Comparison of ENCODE assay signal across 12 cellular contexts in genomic region chr10:34854147-34854601, GRCh38. TPM values are rescaled to one million over a fixed set of nuclear protein-coding genes. Genes with fewer than 3 reads are reported as not detected.
A peak's percentile ranks its signal among the peaks of the same experiment; 100 is the strongest.
DNase-seq lines count a peak whose midpoint lies in the region; ATAC-seq and TF ChIP-seq lines count a peak whose summit lies in the region.
"Had no signal": no experiment of that assay in that cellular context is flagged by ENCODE, and none has a peak within 500 bp of the region (broad histone marks: within the 10 kb centered on the region; RNA-seq: fewer than 3 reads in every experiment).

No MANE protein-coding gene starts in this region.

- H3K27me3 ChIP-seq in endodermal cell (ENCODE audit: control insufficient read depth, insufficient read depth, low read length, poor library complexity, severe bottlenecking), result no peaks in the 10 kb centered on the region

- H3K4me3 ChIP-seq in choroid plexus epithelial cell (ENCODE audit: low read depth, low read length), result peak overlapping the region; percentile 41
- no peak overlapping the region for H3K4me3 ChIP-seq in mucosa of descending colon
- no peak overlapping the region for H3K4me3 ChIP-seq in endodermal cell (ENCODE audit: low read length)
- H3K4me3 ChIP-seq: lung had no signal

- DNase-seq in AG20443 (ENCODE audit: low spot score), result peak; percentile 42
- DNase-seq in NCI-H1694 (lab: John Stamatoyannopoulos, UW), result peak; percentile 59
- peak; percentile 86 for DNase-seq in choroid plexus epithelial cell (ENCODE audit: low read depth)
- DNase-seq in mucosa of descending colon, result no peak
- DNase-seq in mucosa of gallbladder (ENCODE audit: low spot score), result no peak
- no peak for DNase-seq in NCI-H524 (lab: John Stamatoyannopoulos, UW)
- no peak for DNase-seq in endodermal cell
- DNase-seq: activated CD4-positive, CD25-positive, alpha-beta regulatory T cell; cerebellar nuclear complex; NCI-H774 had no signal

- H3K9me3 ChIP-seq in mucosa of descending colon (no peaks in the 10 kb centered on the region), endodermal cell (ENCODE audit: control insufficient read depth, low read length) (no peaks in the 10 kb centered on the region)

- H3K4me1 Mint-ChIP-seq in stimulated activated memory B cell treated with anti-CD40 and anti-IgM and Interleukin-4, amounts not matched to agents 10 μg/mL and 1 μg/mL and 100 μg/mL, for 72 hours, result no peaks in the 10 kb centered on the region
- no peaks in the 10 kb centered on the region for H3K4me1 Mint-ChIP-seq in endodermal cell

- H3K9me3 Mint-ChIP-seq in stimulated activated memory B cell treated with anti-CD40 and anti-IgM and Interleukin-4, amounts not matched to agents 10 μg/mL and 1 μg/mL and 100 μg/mL, for 72 hours, result no peaks in the 10 kb centered on the region
- no peaks in the 10 kb centered on the region for H3K9me3 Mint-ChIP-seq in endodermal cell

- no peak overlapping the region for H3K27ac ChIP-seq in endodermal cell (ENCODE audit: low read depth, low read length)

- H3K4me1 ChIP-seq in mucosa of descending colon (ENCODE audit: low read depth) (no peaks in the 10 kb centered on the region), endodermal cell (ENCODE audit: control insufficient read depth, insufficient read depth, low read length) (no peaks in the 10 kb centered on the region)

- TF ChIP-seq CTCF in choroid plexus epithelial cell (conservative IDR thresholded peaks at IDR 0.05; ENCODE audit: low read depth, low read length), result no peak
- no peak for TF ChIP-seq CTCF in mucosa of descending colon (IDR thresholded peaks at IDR 0.05)
- TF ChIP-seq CTCF in endodermal cell (conservative IDR thresholded peaks at IDR 0.05), result no peak

- H3K36me3 ChIP-seq in mucosa of descending colon (ENCODE audit: low read depth), result no peaks in the 10 kb centered on the region
- no peaks in the 10 kb centered on the region for H3K36me3 ChIP-seq in endodermal cell (ENCODE audit: control insufficient read depth, insufficient read depth, low read length)

- ATAC-seq in mucosa of descending colon, result peak; percentile 31
- no peak for ATAC-seq in stimulated activated memory B cell treated with anti-CD40 and anti-IgM and Interleukin-4, amounts not matched to agents 10 μg/mL and 1 μg/mL and 100 μg/mL, for 72 hours

- intact Hi-C loops in mucosa of descending colon (cut with DNase I, micrococcal nuclease), result no loop called here

- 85 to 87% methylated on average over 6 of the region's 6 CpGs for WGBS in endodermal cell (ENCODE audit: insufficient coverage in 1 of 2, insufficient read length in 1 of 2), 2 experiments

- no peak overlapping the region for H3K4me3 Mint-ChIP-seq in stimulated activated memory B cell treated with anti-CD40 and anti-IgM and Interleukin-4, amounts not matched to agents 10 μg/mL and 1 μg/mL and 100 μg/mL, for 72 hours
- no peak overlapping the region for H3K4me3 Mint-ChIP-seq in endodermal cell

- no peak overlapping the region for H3K27ac Mint-ChIP-seq in stimulated activated memory B cell treated with anti-CD40 and anti-IgM and Interleukin-4, amounts not matched to agents 10 μg/mL and 1 μg/mL and 100 μg/mL, for 72 hours
- no peak overlapping the region for H3K27ac Mint-ChIP-seq in endodermal cell

- H3K27me3 Mint-ChIP-seq in stimulated activated memory B cell treated with anti-CD40 and anti-IgM and Interleukin-4, amounts not matched to agents 10 μg/mL and 1 μg/mL and 100 μg/mL, for 72 hours, result no peaks in the 10 kb centered on the region
- no peaks in the 10 kb centered on the region for H3K27me3 Mint-ChIP-seq in endodermal cell (ENCODE audit: insufficient read depth)

- H3K9ac ChIP-seq in endodermal cell (ENCODE audit: extremely low read depth, low read length, poor library complexity, severe bottlenecking), result no peak overlapping the region

- no peaks in the 10 kb centered on the region for H3K36me3 Mint-ChIP-seq in stimulated activated memory B cell treated with anti-CD40 and anti-IgM and Interleukin-4, amounts not matched to agents 10 μg/mL and 1 μg/mL and 100 μg/mL, for 72 hours
- H3K36me3 Mint-ChIP-seq in endodermal cell (ENCODE audit: low read depth), result no peaks in the 10 kb centered on the region

RNA-seq across cellular contexts. Expression of gene PARD3, which starts 39.1 kb away (rescaled TPM):
- 10 to 100 TPM; 39.5 to 87.9 (median 47.0) TPM for total RNA-seq in mucosa of descending colon
- 39.6 TPM for total RNA-seq in mucosa of gallbladder
- 10 to 100 TPM; 59.6 to 74.6 TPM for total RNA-seq in endodermal cell
- polyA plus RNA-seq in endodermal cell (2013, experiment 1 of 2), result 44.8 TPM
- 44.5 TPM for polyA plus RNA-seq in endodermal cell (2013, experiment 2 of 2)

Comparison
In these comparisons a context has a peak if more than half of its experiments do, and no peak if none do; other contexts are left out.
1. DNase-seq: peak in AG20443 (single experiment), NCI-H1694 (single experiment) and choroid plexus epithelial cell (single experiment); none in mucosa of descending colon (0 of 3), mucosa of gallbladder (single experiment), NCI-H524 (0 of 2) and endodermal cell (single experiment).